In the genomic region with DNA sequence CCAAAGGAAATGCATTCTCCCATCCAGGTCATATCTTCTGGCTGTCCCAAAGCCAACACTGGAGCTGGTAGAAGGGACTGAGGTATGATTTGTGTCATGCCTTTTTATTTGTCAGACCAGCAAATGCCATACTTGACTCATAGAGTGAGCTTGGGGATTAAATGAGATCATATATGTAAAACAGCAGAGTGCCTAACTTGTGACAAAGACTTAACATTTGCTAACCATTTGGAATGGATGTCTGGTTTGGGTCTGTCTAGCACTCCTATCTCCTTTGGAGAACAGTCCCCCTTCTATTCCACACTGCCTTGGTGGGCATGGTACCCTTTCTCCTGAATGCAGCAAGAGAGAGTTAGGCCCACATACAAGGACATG, we compare ENCODE assay signal across 14 cellular contexts.
DNase-seq lines count a peak whose midpoint lies in the region; ATAC-seq, FAIRE-seq and TF ChIP-seq lines count a peak whose summit lies in the region.
"Had no signal": no experiment of that assay in that cellular context is flagged by ENCODE, and none has a peak within 500 bp of the region (broad histone marks: within the 10 kb centered on the region; RNA-seq: fewer than 3 reads in every experiment).

No MANE protein-coding gene starts in this region.

- POLR2A ChIA-PET in CD4-positive, alpha-beta memory T cell (lab: Charles Lee; ENCODE audit: partially characterized antibody): interaction anchor here (0.7 to 4.9 kb wide), 16 partner anchors 13 to 485 kb away, joined by 3 to 77 read pairs (median 4); a partner anchor contains a TSS

- no peaks in the 10 kb centered on the region for H3K36me3 ChIP-seq in CD4-positive, alpha-beta memory T cell (ENCODE audit: insufficient read depth, low read length)
- H3K36me3 ChIP-seq in Karpas-422 (ENCODE audit: insufficient read depth, low read length) (no peaks in the 10 kb centered on the region), bronchial epithelial cell (ENCODE audit: control insufficient read depth, insufficient read depth, low read length) (no peaks in the 10 kb centered on the region)
- H3K36me3 ChIP-seq: BLaER1, stomach had no signal

- H3K4me1 ChIP-seq in CD4-positive, alpha-beta memory T cell (ENCODE audit: insufficient read depth, low read length): peaks cover 50% of the 10 kb centered on the region
- peaks cover 44% of the 10 kb centered on the region for H3K4me1 ChIP-seq in Karpas-422 (ENCODE audit: low read length)
- peaks cover 2% of the 10 kb centered on the region for H3K4me1 ChIP-seq in right cardiac atrium (ENCODE audit: control insufficient read depth, insufficient read depth, low read length)

- H3K4me1 Mint-ChIP-seq in CD4-positive, alpha-beta memory T cell: peaks cover 31 to 60% (median 49%) of the 10 kb centered on the region in 4 donors

- H3K4me3 ChIP-seq in CD4-positive, alpha-beta memory T cell (ENCODE audit: low read length in 2 of 2): no peak overlapping the region
- H3K4me3 ChIP-seq in Karpas-422 (ENCODE audit: low read length) (peak overlapping the region; percentile 4; the same call in 1 of the 2 replicates), bronchial epithelial cell (ENCODE audit: low read depth, low read length) (no peak overlapping the region), right cardiac atrium (ENCODE audit: low read length) (no peak overlapping the region)
- H3K4me3 ChIP-seq: BLaER1, stomach had no signal

- H3K27me3 Mint-ChIP-seq in CD4-positive, alpha-beta memory T cell: no peaks in the 10 kb centered on the region

- H3K9me2 ChIP-seq in Karpas-422 (replicated peaks; ENCODE audit: insufficient read depth, low read length): no peaks in the 10 kb centered on the region
- H3K9me2 ChIP-seq: SK-N-SH had no signal

- DNase-seq in CD4-positive, alpha-beta memory T cell: no peak
- DNase-seq in Karpas-422 (peak; percentile 73), bronchial epithelial cell (ENCODE audit: low read depth) (peak; percentile 62), sciatic nerve (ENCODE audit: low spot score) (no peak), right cardiac atrium (no peak), hepatic stellate cell (ENCODE audit: low spot score) (no peak)
- DNase-seq: cerebellar nuclear complex, islet precursor cell, NCI-H345, SK-N-SH, stomach had no signal

- H3K79me2 ChIP-seq in Karpas-422 (ENCODE audit: low read length): no peaks in the 10 kb centered on the region

- H4K20me1 ChIP-seq in Karpas-422 (ENCODE audit: insufficient read depth, low read depth, low read length): no peaks in the 10 kb centered on the region
- H4K20me1 ChIP-seq: BLaER1 had no signal

- peak overlapping the region in 6 of 8 donors; percentile 78 to 93 (median 84) for H3K4me3 Mint-ChIP-seq in CD4-positive, alpha-beta memory T cell

- H3K36me3 Mint-ChIP-seq in CD4-positive, alpha-beta memory T cell: no peaks in the 10 kb centered on the region

- FAIRE-seq in bronchial epithelial cell (lab: Jason Lieb, UNC): no peak

- H3K27me3 ChIP-seq in CD4-positive, alpha-beta memory T cell (ENCODE audit: insufficient read depth, low read length): no peaks in the 10 kb centered on the region
- H3K27me3 ChIP-seq in Karpas-422 (ENCODE audit: low read length) (no peaks in the 10 kb centered on the region; the same call in 1 of the 2 replicates), bronchial epithelial cell (ENCODE audit: control insufficient read depth, insufficient read depth, low read length) (peaks cover 2% of the 10 kb centered on the region), right cardiac atrium (ENCODE audit: control insufficient read depth, insufficient read depth) (no peaks in the 10 kb centered on the region)
- H3K27me3 ChIP-seq: BLaER1 had no signal

- CTCF ChIA-PET in CD4-positive, alpha-beta memory T cell (lab: Charles Lee; ENCODE audit: partially characterized antibody): interaction anchor here (0.5 to 9.5 kb wide), 14 partner anchors 15 to 276 kb away, joined by 3 to 341 read pairs (median 10); a partner anchor contains a TSS

- H3K27ac Mint-ChIP-seq in CD4-positive, alpha-beta memory T cell: peak overlapping the region; percentile 90 to 96 (median 94)

- H3K27ac ChIP-seq in CD4-positive, alpha-beta memory T cell (ENCODE audit: low read depth, low read length): peak overlapping the region; percentile 29
- H3K27ac ChIP-seq in Karpas-422 (ENCODE audit: low read length) (no peak overlapping the region), right cardiac atrium (ENCODE audit: low read length) (no peak overlapping the region)
- H3K27ac ChIP-seq: BLaER1 had no signal

- H3K9me3 Mint-ChIP-seq in CD4-positive, alpha-beta memory T cell: no peaks in the 10 kb centered on the region

- ATAC-seq in GM19395 (IDR thresholded peaks at IDR 0.05; ENCODE audit: unreplicated experiment) (peak; percentile 5), sciatic nerve (no peak), HG03378 (IDR thresholded peaks at IDR 0.05; ENCODE audit: unreplicated experiment) (no peak), right cardiac atrium (no peak)

- H2AFZ ChIP-seq in Karpas-422 (ENCODE audit: low read length): no peak overlapping the region

- intact Hi-C loops in CD4-positive, alpha-beta memory T cell (cut with micrococcal nuclease): loop anchor here (5.0 kb wide), 2 partner anchors 43 to 732 kb away; a partner anchor contains a TSS
- intact Hi-C loops in sciatic nerve (cut with DNase I) (loop anchor here (5.0 kb wide), 1 partner anchor 273 kb away; no protein-coding TSS in a partner anchor), right cardiac atrium (cut with DNase I) (loop anchor here (5.0 to 10.0 kb wide), 3 partner anchors 273 to 549 kb away; no protein-coding TSS in a partner anchor)

- H3K4me2 ChIP-seq in Karpas-422 (ENCODE audit: low read depth, low read length, poor library complexity, severe bottlenecking): peak overlapping the region; percentile 48
- H3K4me2 ChIP-seq: BLaER1, SK-N-SH had no signal

- no peak overlapping the region for H3K9ac ChIP-seq in Karpas-422 (ENCODE audit: low read length)
- H3K9ac ChIP-seq: BLaER1, SK-N-SH had no signal

- no peak for TF ChIP-seq CTCF in bronchial epithelial cell (IDR thresholded peaks at IDR 0.05; ENCODE audit: insufficient read depth, low read length, severe bottlenecking)

- no peaks in the 10 kb centered on the region for H3K9me3 ChIP-seq in CD4-positive, alpha-beta memory T cell (ENCODE audit: control insufficient read depth in 1 of 2, low read length in 2 of 2)
- H3K9me3 ChIP-seq in Karpas-422 (ENCODE audit: low read length) (no peaks in the 10 kb centered on the region), right cardiac atrium (ENCODE audit: control insufficient read depth, low read length) (no peaks in the 10 kb centered on the region)
- H3K9me3 ChIP-seq: BLaER1, SK-N-SH had no signal

Comparison
In these comparisons a context has a peak if more than half of its experiments do, and no peak if none do; other contexts are left out.
1. DNase-seq: peak in Karpas-422 (single experiment) and bronchial epithelial cell (single experiment); none in CD4-positive, alpha-beta memory T cell (0 of 5), sciatic nerve (single experiment), right cardiac atrium (0 of 3) and hepatic stellate cell (single experiment).